In the genomic region with DNA sequence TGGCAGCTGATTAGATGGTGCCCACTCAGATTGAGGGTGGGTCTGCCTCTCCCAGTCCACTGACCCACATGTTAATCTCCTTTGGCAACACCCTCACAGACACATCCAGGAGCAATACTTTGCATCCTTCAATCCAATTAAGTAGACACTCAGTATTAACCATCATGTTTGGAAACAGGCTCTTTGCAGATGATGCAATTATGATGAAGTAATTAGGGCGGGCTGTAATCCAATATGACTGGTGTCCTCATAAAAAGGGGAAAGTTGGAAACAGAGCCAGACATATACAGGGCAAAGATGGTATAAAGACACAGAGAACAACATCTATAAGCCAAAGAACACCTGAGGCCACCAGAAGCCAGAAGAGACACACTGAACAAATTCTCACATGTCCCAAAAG, we compare ENCODE assay signal across 24 cellular contexts.
"Had no signal": no experiment of that assay in that cellular context is flagged by ENCODE, and none has a peak within 500 bp of the region (broad histone marks: within the 10 kb centered on the region; RNA-seq: fewer than 3 reads in every experiment).

No MANE protein-coding gene starts in this region.

- H3K4me2 ChIP-seq: smooth muscle cell had no signal

- DNase-seq: dorsolateral prefrontal cortex; effector CD4-positive, alpha-beta T cell; hypothalamus; immature natural killer cell; islet precursor cell; kidney glomerular epithelial cell; left colon; left ventricle myocardium superior; lower lobe of right lung; natural killer cell; pancreas; retina; right lobe of liver; stimulated activated CD4-positive, alpha-beta T cell treated with anti-CD3 and anti-CD28 coated beads, Interleukin-12 subunit alpha, Interleukin-12 subunit beta, amount 100 ng/mL, for 4 hours; stimulated activated CD4-positive, alpha-beta T cell treated with anti-CD3 and anti-CD28 coated beads, Interleukin-1b, Interleukin-23, amount 100 ng/mL, for 48 hours; stimulated activated CD4-positive, alpha-beta T cell treated with anti-CD3 and anti-CD28 coated beads, Interleukin-4, amount 100 ng/mL, for 1 hour; stimulated activated naive CD4-positive, alpha-beta T cell treated with Interleukin-2 at 50 U/mL for 16 hours; stomach; thyroid gland had no signal

- H3K9me3 Mint-ChIP-seq: memory B cell, type B pancreatic cell had no signal

- H3K4me1 Mint-ChIP-seq: immature natural killer cell; memory B cell; natural killer cell; stimulated activated effector memory CD8-positive, alpha-beta T cell treated with anti-CD3 and anti-CD28 coated beads, Interleukin-12 subunit alpha, Interleukin-12 subunit beta, amount 100 ng/mL, for 72 hours had no signal

- H3K36me3 Mint-ChIP-seq: immature natural killer cell; memory B cell; natural killer cell; stimulated activated effector memory CD8-positive, alpha-beta T cell treated with anti-CD3 and anti-CD28 coated beads, Interleukin-12 subunit alpha, Interleukin-12 subunit beta, amount 100 ng/mL, for 72 hours; type B pancreatic cell had no signal

- ATAC-seq: left colon; left ventricle myocardium superior; lower lobe of right lung; natural killer cell; pancreas; stimulated activated effector memory CD8-positive, alpha-beta T cell treated with anti-CD3 and anti-CD28 coated beads, Interleukin-12 subunit alpha, Interleukin-12 subunit beta, amount 100 ng/mL, for 72 hours had no signal

- H3K27me3 ChIP-seq: neutrophil, pancreas, right lobe of liver, stomach, thyroid gland had no signal

- H3K27ac ChIP-seq: dorsolateral prefrontal cortex, lower lobe of right lung, neutrophil, pancreas, right lobe of liver, stomach, thyroid gland had no signal

- H3K4me3 ChIP-seq: dorsolateral prefrontal cortex, lower lobe of right lung, pancreas, right lobe of liver, smooth muscle cell, stomach, thyroid gland had no signal

- H3K9me3 ChIP-seq: lower lobe of right lung, neutrophil, pancreas, right lobe of liver, stomach, thyroid gland had no signal

- H3K4me1 ChIP-seq: lower lobe of right lung, pancreas, right lobe of liver, stomach had no signal

- H3K27me3 Mint-ChIP-seq: memory B cell, type B pancreatic cell had no signal

- H3K36me3 ChIP-seq: lower lobe of right lung, neutrophil, pancreas, right lobe of liver, stomach, thyroid gland had no signal

- H3K4me3 Mint-ChIP-seq: immature natural killer cell; memory B cell; natural killer cell; stimulated activated effector memory CD8-positive, alpha-beta T cell treated with anti-CD3 and anti-CD28 coated beads, Interleukin-12 subunit alpha, Interleukin-12 subunit beta, amount 100 ng/mL, for 72 hours; type B pancreatic cell had no signal

- H3K27ac Mint-ChIP-seq: immature natural killer cell; memory B cell; natural killer cell; stimulated activated effector memory CD8-positive, alpha-beta T cell treated with anti-CD3 and anti-CD28 coated beads, Interleukin-12 subunit alpha, Interleukin-12 subunit beta, amount 100 ng/mL, for 72 hours; type B pancreatic cell had no signal
